In genomic region chr1:47519491-47519890, GRCh38 we compare ENCODE assay signal across 35 cellular contexts.
"Had no signal": no experiment of that assay in that cellular context is flagged by ENCODE, and none has a peak within 500 bp of the region (broad histone marks: within the 10 kb centered on the region; RNA-seq: fewer than 3 reads in every experiment).

No MANE protein-coding gene starts in this region.

- H3K4me3 Mint-ChIP-seq: activated B cell treated with CpG ODN at 0.5 μM for 24 hours; activated CD4-positive, alpha-beta memory T cell treated with anti-CD3 and anti-CD28 coated beads for 36 hours; activated CD4-positive, alpha-beta T cell treated with anti-CD3 and anti-CD28 coated beads, Interleukin-2, amount 10 ng/mL, durations not matched to agents 24 days and 14 days; activated CD8-positive, alpha-beta T cell treated with anti-CD3 and anti-CD28 coated beads for 36 hours; activated naive CD4-positive, alpha-beta T cell treated with anti-CD3 and anti-CD28 coated beads, Interleukin-2, amount 10 ng/mL, durations not matched to agents 7 days and 5 days; activated naive CD4-positive, alpha-beta T cell treated with anti-CD3 and anti-CD28 coated beads, Interleukin-2, amount 50 U/mL, for 24 hours; activated naive CD8-positive, alpha-beta T cell; activated T-cell treated with anti-CD3 and anti-CD28 coated beads, Interleukin-2, amount 50 U/mL, for 4 hours; activated T-cell treated with anti-CD3 and anti-CD28 coated beads, Interleukin-2, amount 50 U/mL, for 72 hours; activated T-helper 1 cell treated with anti-CD3 and anti-CD28 coated beads, Interleukin-12 subunit alpha, Interleukin-12 subunit beta, Interleukin-2, Interleukin-4 antibody, amounts not matched to agents 30 ng/mL and 10 ng/mL and 1 ng/mL, durations not matched to agents 14 hours and 24 hours and 36 hours; brain; central memory CD8-positive, alpha-beta T cell; T-helper 1 cell treated with Interleukin-12 subunit alpha and Interleukin-12 subunit beta and Interleukin-4 antibody, amounts not matched to agents 30 μg/mL and 1 μg/mL, for 36 hours; T-helper 2 cell treated with Interferon-gamma antibody and Interleukin-4, amounts not matched to agents 5 μg/mL and 100 μg/mL, for 36 hours had no signal

- H3K9me3 Mint-ChIP-seq: activated CD4-positive, alpha-beta T cell treated with anti-CD3 and anti-CD28 coated beads, Interleukin-2, amount 10 ng/mL, durations not matched to agents 24 days and 14 days; activated naive CD4-positive, alpha-beta T cell treated with anti-CD3 and anti-CD28 coated beads, Interleukin-2, amount 50 U/mL, for 24 hours; activated T-cell treated with anti-CD3 and anti-CD28 coated beads, Interleukin-2, amount 50 U/mL, for 4 hours; central memory CD8-positive, alpha-beta T cell; T-helper 1 cell treated with Interleukin-12 subunit alpha and Interleukin-12 subunit beta and Interleukin-4 antibody, amounts not matched to agents 30 μg/mL and 1 μg/mL, for 36 hours; T-helper 2 cell treated with Interferon-gamma antibody and Interleukin-4, amounts not matched to agents 5 μg/mL and 100 μg/mL, for 36 hours had no signal

- H3K4me1 Mint-ChIP-seq: activated B cell treated with CpG ODN at 0.5 μM for 24 hours; activated CD4-positive, alpha-beta T cell treated with anti-CD3 and anti-CD28 coated beads, Interleukin-2, amount 10 ng/mL, durations not matched to agents 24 days and 14 days; activated naive CD4-positive, alpha-beta T cell treated with anti-CD3 and anti-CD28 coated beads, Interleukin-2, amount 10 ng/mL, durations not matched to agents 7 days and 5 days; activated naive CD4-positive, alpha-beta T cell treated with anti-CD3 and anti-CD28 coated beads, Interleukin-2, amount 50 U/mL, for 24 hours; brain; central memory CD8-positive, alpha-beta T cell had no signal

- H3K27ac Mint-ChIP-seq: activated B cell treated with CpG ODN at 0.5 μM for 24 hours; activated CD4-positive, alpha-beta memory T cell treated with anti-CD3 and anti-CD28 coated beads for 36 hours; activated CD4-positive, alpha-beta T cell treated with anti-CD3 and anti-CD28 coated beads, Interleukin-2, amount 10 ng/mL, durations not matched to agents 24 days and 14 days; activated CD8-positive, alpha-beta T cell treated with anti-CD3 and anti-CD28 coated beads for 36 hours; activated naive CD4-positive, alpha-beta T cell treated with anti-CD3 and anti-CD28 coated beads, Interleukin-2, amount 10 ng/mL, durations not matched to agents 7 days and 5 days; activated naive CD4-positive, alpha-beta T cell treated with anti-CD3 and anti-CD28 coated beads, Interleukin-2, amount 50 U/mL, for 24 hours; activated naive CD8-positive, alpha-beta T cell; activated T-cell treated with anti-CD3 and anti-CD28 coated beads, Interleukin-2, amount 50 U/mL, for 72 hours; activated T-helper 1 cell treated with anti-CD3 and anti-CD28 coated beads, Interleukin-12 subunit alpha, Interleukin-12 subunit beta, Interleukin-2, Interleukin-4 antibody, amounts not matched to agents 30 ng/mL and 10 ng/mL and 1 ng/mL, durations not matched to agents 14 hours and 24 hours and 36 hours; activated T-helper 2 cell treated with anti-CD3 and anti-CD28 coated beads, Interferon-gamma antibody, Interleukin-2, Interleukin-4, amounts not matched to agents 10 μg/mL and 5 μg/mL and 100 μg/mL, durations not matched to agents 14 hours and 24 hours and 36 hours; brain; T-helper 1 cell treated with Interleukin-12 subunit alpha and Interleukin-12 subunit beta and Interleukin-4 antibody, amounts not matched to agents 30 μg/mL and 1 μg/mL, for 36 hours; T-helper 2 cell treated with Interferon-gamma antibody and Interleukin-4, amounts not matched to agents 5 μg/mL and 100 μg/mL, for 36 hours had no signal

- ATAC-seq: activated CD8-positive, alpha-beta T cell treated with anti-CD3 and anti-CD28 coated beads for 36 hours; activated T-cell treated with anti-CD3 and anti-CD28 coated beads, Interleukin-2, amount 50 U/mL, for 4 hours; activated T-cell treated with anti-CD3 and anti-CD28 coated beads, Interleukin-2, amount 50 U/mL, for 72 hours had no signal

- DNase-seq: activated B cell treated with CpG ODN at 0.5 μM for 24 hours; activated CD4-positive, alpha-beta memory T cell treated with anti-CD3 and anti-CD28 coated beads for 36 hours; activated CD4-positive, alpha-beta T cell treated with anti-CD3 and anti-CD28 coated beads for 4 hours; activated CD4-positive, alpha-beta T cell treated with anti-CD3 and anti-CD28 coated beads, Interleukin-2, amount 10 ng/mL, durations not matched to agents 24 days and 14 days; activated CD4-positive, alpha-beta T cell treated with anti-CD3 and anti-CD28 coated beads, Interleukin-2, amount 50 U/mL, for 1 hour; activated CD4-positive, alpha-beta T cell treated with anti-CD3 and anti-CD28 coated beads, Interleukin-2, amount 50 U/mL, for 4 hours; activated CD4-positive, CD25-positive, alpha-beta regulatory T cell treated with anti-CD3 and anti-CD28 coated beads, Interleukin-2, amount 50 U/mL, for 72 hours; activated CD8-positive, alpha-beta memory T cell treated with anti-CD3 and anti-CD28 coated beads, Interleukin-2, amount 50 U/mL, for 4 hours; activated CD8-positive, alpha-beta T cell treated with anti-CD3 and anti-CD28 coated beads for 36 hours; activated effector memory CD4-positive, alpha-beta T cell treated with Interleukin-2 at 50 U/mL for 16 hours; activated gamma-delta T cell; activated naive CD4-positive, alpha-beta T cell treated with anti-CD3 and anti-CD28 coated beads, Interleukin-2, amount 10 ng/mL, durations not matched to agents 7 days and 5 days; activated naive CD4-positive, alpha-beta T cell treated with Interleukin-2 at 50 U/mL for 16 hours; activated T-cell treated with anti-CD3 and anti-CD28 coated beads for 4 hours; activated T-cell treated with anti-CD3 and anti-CD28 coated beads, Interleukin-2, amount 50 U/mL, for 1 hour; activated T-cell treated with anti-CD3 and anti-CD28 coated beads, Interleukin-2, amount 50 U/mL, for 4 hours; activated T-cell treated with anti-CD3 and anti-CD28 coated beads, Interleukin-2, amount 50 U/mL, for 72 hours; amygdala; anterior cingulate cortex; caudate nucleus; cerebellar nuclear complex; T-helper 1 cell; T-helper 2 cell; T-helper 9 cell had no signal

- H3K36me3 ChIP-seq: ascending aorta, cardiac muscle cell had no signal

- H3K27ac ChIP-seq: cardiac muscle cell, VCaP had no signal

- H3K36me3 Mint-ChIP-seq: activated naive CD4-positive, alpha-beta T cell treated with anti-CD3 and anti-CD28 coated beads, Interleukin-2, amount 10 ng/mL, durations not matched to agents 7 days and 5 days; activated naive CD4-positive, alpha-beta T cell treated with anti-CD3 and anti-CD28 coated beads, Interleukin-2, amount 50 U/mL, for 24 hours; activated naive CD8-positive, alpha-beta T cell; brain had no signal

- H3K27me3 ChIP-seq: ascending aorta, cardiac muscle cell had no signal

- H3K4me3 ChIP-seq: ascending aorta, cardiac muscle cell had no signal
